10 cellular contexts compared by ENCODE assay signal in the genomic region with DNA sequence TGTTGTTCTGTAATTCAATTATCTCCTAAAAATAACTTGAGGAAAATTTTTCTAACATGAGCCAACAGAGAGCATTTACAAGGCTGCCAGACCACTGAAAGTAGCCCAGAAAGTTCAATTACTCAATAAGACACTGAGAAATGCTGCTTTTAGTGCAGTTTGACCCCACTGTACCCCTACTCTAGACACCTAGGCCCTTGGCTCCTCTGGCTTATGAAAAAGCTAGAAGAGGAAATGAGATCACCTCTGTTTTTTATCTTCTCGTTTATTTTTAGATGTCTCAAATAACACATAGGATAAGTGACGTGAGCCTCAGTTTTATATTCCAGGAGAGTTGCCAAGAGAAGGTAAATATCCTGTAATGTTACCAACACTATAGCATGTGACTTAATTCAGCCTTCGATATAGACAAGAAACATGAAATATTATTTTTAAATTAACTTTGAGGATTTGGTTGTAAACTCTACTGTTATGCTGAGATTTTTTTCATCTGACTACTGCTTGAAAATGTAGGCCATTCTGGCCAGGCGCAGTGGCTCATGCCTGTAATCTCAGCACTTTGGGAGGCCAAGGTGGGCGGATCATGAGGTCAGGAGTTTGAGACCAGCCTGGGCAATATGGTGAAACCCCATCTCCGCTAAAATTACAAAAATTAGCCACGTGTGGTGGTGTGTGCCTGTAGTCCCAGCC. TPM values are rescaled to one million over a fixed set of nuclear protein-coding genes. Genes with fewer than 3 reads are reported as not detected.
A peak's percentile ranks its signal among the peaks of the same experiment; 100 is the strongest.
DNase-seq lines count a peak whose midpoint lies in the region; ATAC-seq and TF ChIP-seq lines count a peak whose summit lies in the region.
"Had no signal": no experiment of that assay in that cellular context is flagged by ENCODE, and none has a peak within 500 bp of the region (broad histone marks: within the 10 kb centered on the region; RNA-seq: fewer than 3 reads in every experiment).

No MANE protein-coding gene starts in this region.

- H3K4me1 ChIP-seq in BLaER1 (peaks cover 6% of the 10 kb centered on the region), upper lobe of right lung (no peaks in the 10 kb centered on the region)
- H3K4me1 ChIP-seq: vagina had no signal

- ATAC-seq in GM19023 (IDR thresholded peaks at IDR 0.05; ENCODE audit: unreplicated experiment) (peak; percentile 52), HG03066 (IDR thresholded peaks at IDR 0.05; ENCODE audit: low read depth, unreplicated experiment) (peak; percentile 82), upper lobe of right lung (no peak)

- TF ChIP-seq CTCF in astrocyte of the cerebellum (IDR thresholded peaks at IDR 0.05; ENCODE audit: low read depth, low read length, missing control alignments) (no peak), upper lobe of right lung (IDR thresholded peaks at IDR 0.05) (no peak)

- no peaks in the 10 kb centered on the region for H3K9me3 ChIP-seq in BLaER1
- H3K9me3 ChIP-seq in upper lobe of right lung, result no peaks in the 10 kb centered on the region
- H3K9me3 ChIP-seq: vagina had no signal

- no peaks in the 10 kb centered on the region for H4K20me1 ChIP-seq in BLaER1

- in situ Hi-C loops in astrocyte of the cerebellum (cut with HindIII; ENCODE audit: low sequenced_read_pairs), result no loop called here

- peak overlapping the region; percentile 27; the same call in 1 of the 2 replicates for H3K4me2 ChIP-seq in BLaER1

- no peak overlapping the region for H3K4me3 ChIP-seq in BLaER1
- H3K4me3 ChIP-seq in astrocyte of the cerebellum (ENCODE audit: low read depth, low read length), result no peak overlapping the region
- no peak overlapping the region for H3K4me3 ChIP-seq in upper lobe of right lung
- H3K4me3 ChIP-seq: vagina had no signal

- H3K27ac ChIP-seq in BLaER1, result no peak overlapping the region
- H3K27ac ChIP-seq in upper lobe of right lung, result no peak overlapping the region
- H3K27ac ChIP-seq: vagina had no signal

- H3K36me3 ChIP-seq in BLaER1 (no peaks in the 10 kb centered on the region), upper lobe of right lung (no peaks in the 10 kb centered on the region)
- H3K36me3 ChIP-seq: vagina had no signal

- H3K27me3 ChIP-seq in BLaER1 (no peaks in the 10 kb centered on the region), upper lobe of right lung (no peaks in the 10 kb centered on the region)
- H3K27me3 ChIP-seq: vagina had no signal

- peak; percentile 22 for DNase-seq in astrocyte of the cerebellum (ENCODE audit: low read depth)
- DNase-seq in NCI-H1694 (lab: John Stamatoyannopoulos, UW), result no peak
- DNase-seq in activated CD4-positive, CD25-positive, alpha-beta regulatory T cell (lab: John Stamatoyannopoulos, UW), result no peak
- no peak for DNase-seq in upper lobe of right lung
- DNase-seq in glomerular visceral epithelial cell (ENCODE audit: extremely low spot score), result no peak

- no peak overlapping the region for H3K9ac ChIP-seq in BLaER1

- intact Hi-C loops in upper lobe of right lung (cut with DNase I), result no loop called here

RNA-seq across cellular contexts. Expression of gene TNIP3, which starts 24.4 kb away (rescaled TPM):
- 2.3 TPM for total RNA-seq in upper lobe of right lung
- total RNA-seq: myocyte, vagina had no signal
